In the genomic region with DNA sequence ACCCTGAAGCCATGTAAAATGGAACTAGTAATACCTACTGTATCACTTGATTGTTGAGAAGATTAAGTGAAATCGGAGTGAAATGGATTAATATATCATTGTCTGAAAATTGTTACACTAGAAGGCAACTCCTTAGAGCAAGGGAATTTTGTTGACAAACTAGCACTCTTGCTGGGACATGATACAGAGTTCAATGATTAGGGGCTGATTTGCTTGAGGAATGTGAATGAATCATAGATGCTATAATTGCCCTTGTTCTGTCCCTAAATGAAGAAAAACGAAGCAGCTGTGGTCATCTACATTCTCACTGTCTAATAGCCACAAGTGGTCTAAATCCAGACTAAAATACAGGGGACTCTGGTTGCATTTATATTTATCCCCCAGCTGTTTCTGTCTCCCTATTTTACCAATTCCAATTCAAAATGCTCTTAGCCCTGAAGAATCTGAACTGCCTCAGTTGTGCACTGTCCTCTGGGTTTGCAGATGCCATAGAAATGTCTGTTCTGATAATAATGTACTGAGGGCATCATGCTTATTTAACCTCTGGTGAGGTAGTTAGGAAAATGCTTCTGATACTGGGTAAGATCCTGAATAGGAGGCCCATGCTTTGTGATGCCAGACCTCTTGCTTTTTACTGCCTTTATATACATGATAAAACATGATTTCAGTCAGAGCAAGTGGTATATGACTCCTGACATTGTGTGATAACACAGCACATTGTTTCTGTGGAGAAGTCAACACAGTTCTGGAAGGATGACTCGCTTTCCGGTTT, we compare ENCODE assay signal across 20 cellular contexts.
DNase-seq lines count a peak whose midpoint lies in the region; ATAC-seq and TF ChIP-seq lines count a peak whose summit lies in the region.
"Had no signal": no experiment of that assay in that cellular context is flagged by ENCODE, and none has a peak within 500 bp of the region (broad histone marks: within the 10 kb centered on the region; RNA-seq: fewer than 3 reads in every experiment).

No MANE protein-coding gene starts in this region.

- TF ChIP-seq CTCF in brain (conservative IDR thresholded peaks at IDR 0.05): no peak

- DNase-seq in skeletal muscle cell (ENCODE audit: low read depth) (peak; percentile 6), GM19238 (ENCODE audit: insufficient read length, low spot score) (no peak), amygdala (lab: John Stamatoyannopoulos, UW) (no peak)
- no peak for DNase-seq in activated T-cell treated with anti-CD3 and anti-CD28 coated beads, Interleukin-2, amount 50 U/mL, for 72 hours
- DNase-seq: activated CD4-positive, alpha-beta T cell treated with anti-CD3 and anti-CD28 coated beads, Interleukin-2, amount 10 ng/mL, durations not matched to agents 24 days and 14 days; activated naive CD4-positive, alpha-beta T cell treated with anti-CD3 and anti-CD28 coated beads for 36 hours; BE2C; effector CD8-positive, alpha-beta T cell; GOT3; left ventricle myocardium superior; naive B cell; NCI-H1092 treated with DMSO at 0.1 percent for 48 hours; NCI-H748 treated with DMSO at 0.1 percent for 48 hours; posterior cingulate gyrus; SK-N-SH; thyroid gland had no signal

- no peak overlapping the region for H3K9ac ChIP-seq in HUES48 (ENCODE audit: low read depth, low read length)
- H3K9ac ChIP-seq in iPS-15b (ENCODE audit: low read depth, low read length): peak overlapping the region; percentile 16
- H3K9ac ChIP-seq: SK-N-SH had no signal

- no peak overlapping the region for H3K4me3 ChIP-seq in HUES48 (ENCODE audit: low read depth, low read length)
- H3K4me3 ChIP-seq in iPS-15b (ENCODE audit: low read depth, low read length): no peak overlapping the region
- no peak overlapping the region for H3K4me3 ChIP-seq in skeletal muscle cell (ENCODE audit: low read depth, low read length)
- H3K4me3 ChIP-seq: thyroid gland had no signal

- H3K4me1 ChIP-seq in HUES48 (ENCODE audit: control insufficient read depth, insufficient read depth, low read length) (peaks cover 30% of the 10 kb centered on the region), iPS-15b (ENCODE audit: control insufficient read depth, insufficient read depth, low read length) (peaks cover 10% of the 10 kb centered on the region)
- H3K4me1 ChIP-seq: BE2C, thyroid gland had no signal

- peaks cover 4% of the 10 kb centered on the region for H3K36me3 Mint-ChIP-seq in brain
- H3K36me3 Mint-ChIP-seq in activated T-cell treated with anti-CD3 and anti-CD28 coated beads, Interleukin-2, amount 50 U/mL, for 72 hours (ENCODE audit: insufficient read depth in 2 of 2): no peaks in the 10 kb centered on the region
- H3K36me3 Mint-ChIP-seq: naive B cell had no signal

- H3K9me3 ChIP-seq in HUES48 (ENCODE audit: control insufficient read depth, insufficient read depth, low read length) (no peaks in the 10 kb centered on the region), iPS-15b (ENCODE audit: control insufficient read depth, insufficient read depth, low read length) (no peaks in the 10 kb centered on the region)
- H3K9me3 ChIP-seq: BE2C, SK-N-SH, thyroid gland had no signal

- H3K4me3 Mint-ChIP-seq in brain: no peak overlapping the region
- no peak overlapping the region for H3K4me3 Mint-ChIP-seq in activated T-cell treated with anti-CD3 and anti-CD28 coated beads, Interleukin-2, amount 50 U/mL, for 72 hours
- H3K4me3 Mint-ChIP-seq: activated CD4-positive, alpha-beta T cell treated with anti-CD3 and anti-CD28 coated beads, Interleukin-2, amount 10 ng/mL, durations not matched to agents 24 days and 14 days; activated naive CD4-positive, alpha-beta T cell treated with anti-CD3 and anti-CD28 coated beads for 36 hours; naive B cell had no signal

- no peak for ATAC-seq in activated T-cell treated with anti-CD3 and anti-CD28 coated beads, Interleukin-2, amount 50 U/mL, for 72 hours (replicated peaks in 1 of 2)
- no peak for ATAC-seq in HG02870 (IDR thresholded peaks at IDR 0.05; ENCODE audit: unreplicated experiment)
- ATAC-seq: left ventricle myocardium superior had no signal

- H3K27ac ChIP-seq in HUES48 (ENCODE audit: low read depth, low read length): peak overlapping the region; percentile 23
- H3K27ac ChIP-seq: thyroid gland had no signal

- H3K27me3 ChIP-seq in HUES48 (ENCODE audit: control insufficient read depth, insufficient read depth, low read length) (no peaks in the 10 kb centered on the region), iPS-15b (ENCODE audit: control insufficient read depth, insufficient read depth, low read length) (no peaks in the 10 kb centered on the region)
- H3K27me3 ChIP-seq: BE2C, thyroid gland had no signal

- H3K9me3 Mint-ChIP-seq in brain: peaks cover 0 to 4% (median 3%) of the 10 kb centered on the region in 5 experiments
- peaks cover 6 to 7% of the 10 kb centered on the region in 2 donors for H3K9me3 Mint-ChIP-seq in activated T-cell treated with anti-CD3 and anti-CD28 coated beads, Interleukin-2, amount 50 U/mL, for 72 hours

- H3K27ac Mint-ChIP-seq in brain: peak overlapping the region in 3 of 5 experiments; percentile 15 to 73 (median 35)
- no peak overlapping the region for H3K27ac Mint-ChIP-seq in activated T-cell treated with anti-CD3 and anti-CD28 coated beads, Interleukin-2, amount 50 U/mL, for 72 hours
- H3K27ac Mint-ChIP-seq: activated CD4-positive, alpha-beta T cell treated with anti-CD3 and anti-CD28 coated beads, Interleukin-2, amount 10 ng/mL, durations not matched to agents 24 days and 14 days; activated naive CD4-positive, alpha-beta T cell treated with anti-CD3 and anti-CD28 coated beads for 36 hours; naive B cell had no signal

- H3K4me1 Mint-ChIP-seq in brain: peaks cover 54% of the 10 kb centered on the region
- no peaks in the 10 kb centered on the region for H3K4me1 Mint-ChIP-seq in activated T-cell treated with anti-CD3 and anti-CD28 coated beads, Interleukin-2, amount 50 U/mL, for 72 hours (ENCODE audit: low read depth)
- H3K4me1 Mint-ChIP-seq: activated CD4-positive, alpha-beta T cell treated with anti-CD3 and anti-CD28 coated beads, Interleukin-2, amount 10 ng/mL, durations not matched to agents 24 days and 14 days; naive B cell had no signal

- no peaks in the 10 kb centered on the region for H3K27me3 Mint-ChIP-seq in brain
- H3K27me3 Mint-ChIP-seq in activated T-cell treated with anti-CD3 and anti-CD28 coated beads, Interleukin-2, amount 50 U/mL, for 72 hours (ENCODE audit: low read depth): no peaks in the 10 kb centered on the region
- H3K27me3 Mint-ChIP-seq: activated CD4-positive, alpha-beta T cell treated with anti-CD3 and anti-CD28 coated beads, Interleukin-2, amount 10 ng/mL, durations not matched to agents 24 days and 14 days; naive B cell had no signal

- H3K36me3 ChIP-seq in HUES48 (ENCODE audit: control insufficient read depth, insufficient read depth, low read length): no peaks in the 10 kb centered on the region
- no peaks in the 10 kb centered on the region for H3K36me3 ChIP-seq in iPS-15b (ENCODE audit: control insufficient read depth, insufficient read depth, low read length)
- H3K36me3 ChIP-seq: BE2C, thyroid gland had no signal
